8 cellular contexts compared by ENCODE assay signal in the genomic region with DNA sequence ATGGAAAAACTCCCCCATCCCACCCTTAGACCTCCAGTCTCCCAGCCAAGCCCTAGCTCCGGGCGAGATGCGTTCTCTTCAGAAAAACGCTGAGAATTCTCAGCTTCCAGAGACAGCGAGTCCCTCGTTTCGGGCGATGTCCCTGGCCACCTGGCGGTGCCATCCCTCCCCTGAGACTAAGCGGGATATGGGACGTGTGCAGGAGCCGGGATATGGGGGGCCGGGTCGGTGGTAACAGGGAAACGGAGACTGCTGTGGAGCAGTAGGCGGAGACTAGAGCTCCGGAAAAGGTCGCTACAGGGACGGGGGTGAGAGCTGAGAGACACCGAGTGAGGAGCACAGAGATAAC. TPM values are rescaled to one million over a fixed set of nuclear protein-coding genes. Genes with fewer than 3 reads are reported as not detected.
DNase-seq lines count a peak whose midpoint lies in the region; ATAC-seq and TF ChIP-seq lines count a peak whose summit lies in the region.

No MANE protein-coding gene starts in this region.

- H4K20me1 ChIP-seq in osteoblast (ENCODE audit: insufficient read depth, low read length) = no peaks in the 10 kb centered on the region

- peak overlapping the region; percentile 91 for H2AFZ ChIP-seq in osteoblast (ENCODE audit: low read length)

- peak; percentile 31 for ATAC-seq in GM18520 (IDR thresholded peaks at IDR 0.05; ENCODE audit: unreplicated experiment)
- ATAC-seq in HG03025 (IDR thresholded peaks at IDR 0.05; ENCODE audit: low FRiP score, unreplicated experiment) = peak; percentile 63
- ATAC-seq in RWPE2 (ENCODE audit: low read depth) = peak; percentile 67

- H3K79me2 ChIP-seq in osteoblast (ENCODE audit: insufficient read depth, low read length) = peaks cover 23% of the 10 kb centered on the region

- no peaks in the 10 kb centered on the region for H3K27me3 ChIP-seq in RWPE2 (ENCODE audit: insufficient read depth, poor library complexity, severe bottlenecking)
- H3K27me3 ChIP-seq in osteoblast (ENCODE audit: insufficient read depth, low read length) = peaks cover 13% of the 10 kb centered on the region

- no peak overlapping the region for H3K27ac ChIP-seq in 22Rv1
- peak overlapping the region; percentile 3 for H3K27ac ChIP-seq in RWPE2 (ENCODE audit: poor library complexity, severe bottlenecking)
- H3K27ac ChIP-seq in osteoblast (ENCODE audit: low read depth, low read length) = no peak overlapping the region

- H3K36me3 ChIP-seq in RWPE2 (ENCODE audit: low read depth) (no peaks in the 10 kb centered on the region), osteoblast (ENCODE audit: insufficient read depth, low read length) (no peaks in the 10 kb centered on the region)

- DNase-seq in RWPE2 (ENCODE audit: low spot score) = no peak
- DNase-seq in fibroblast of mammary gland (ENCODE audit: low read depth) = no peak
- DNase-seq in osteoblast (ENCODE audit: insufficient read length, low spot score, missing footprints) = no peak
- DNase-seq in effector CD4-positive, alpha-beta T cell = no peak
- no peak for DNase-seq in GM10266 (ENCODE audit: extremely low spot score)

- peak overlapping the region; percentile 87 for H3K4me2 ChIP-seq in osteoblast (ENCODE audit: insufficient read depth, low read length)

- H3K9me3 ChIP-seq in RWPE2 (ENCODE audit: severe bottlenecking) (no peaks in the 10 kb centered on the region), osteoblast (ENCODE audit: low read depth, low read length) (no peaks in the 10 kb centered on the region)

- peak; percentile 25 for TF ChIP-seq CTCF in 22Rv1 (IDR thresholded peaks at IDR 0.05)
- TF ChIP-seq CTCF in RWPE2 (IDR thresholded peaks at IDR 0.05; ENCODE audit: poor library complexity, severe bottlenecking) = peak; percentile 21
- no peak for TF ChIP-seq CTCF in fibroblast of mammary gland (conservative IDR thresholded peaks at IDR 0.05; ENCODE audit: control insufficient read depth, insufficient read depth, low read depth, low read length)
- TF ChIP-seq CTCF in osteoblast (IDR thresholded peaks at IDR 0.05; ENCODE audit: extremely low read depth, low read depth, low read length) = peak; percentile 9
- no peak for TF ChIP-seq CTCF in GM10266 (IDR thresholded peaks at IDR 0.05; ENCODE audit: control insufficient read depth, insufficient read depth, low read depth, missing control alignments)

- H3K4me3 ChIP-seq in RWPE2 (ENCODE audit: severe bottlenecking) (peak overlapping the region; percentile 68), fibroblast of mammary gland (ENCODE audit: control insufficient read depth, low read depth, low read length) (peak overlapping the region; percentile 77), osteoblast (ENCODE audit: insufficient read depth, low read length) (peak overlapping the region; percentile 76)

- H3K4me1 ChIP-seq in RWPE2 (ENCODE audit: insufficient read depth, poor library complexity, severe bottlenecking) (peaks cover 17% of the 10 kb centered on the region), osteoblast (ENCODE audit: insufficient read depth, low read length) (peaks cover 20% of the 10 kb centered on the region)

RNA-seq across cellular contexts. Expression of a gene that starts 0.4 kb away (rescaled TPM):
- 8.3 and 19.7 TPM in 2 replicates for total RNA-seq in osteoblast

Comparison
In these comparisons a context has a peak if more than half of its experiments do, and no peak if none do; other contexts are left out.
1. CTCF ChIP-seq: peak in 22Rv1 (single experiment), RWPE2 (single experiment) and osteoblast (single experiment); none in fibroblast of mammary gland (single experiment) and GM10266 (single experiment).
2. Peak in every context shown above with its lines, with median percentiles within 50 percentile points of each other: ATAC-seq and H3K4me3 ChIP-seq.